8 cellular contexts compared by ENCODE assay signal in the genomic region with DNA sequence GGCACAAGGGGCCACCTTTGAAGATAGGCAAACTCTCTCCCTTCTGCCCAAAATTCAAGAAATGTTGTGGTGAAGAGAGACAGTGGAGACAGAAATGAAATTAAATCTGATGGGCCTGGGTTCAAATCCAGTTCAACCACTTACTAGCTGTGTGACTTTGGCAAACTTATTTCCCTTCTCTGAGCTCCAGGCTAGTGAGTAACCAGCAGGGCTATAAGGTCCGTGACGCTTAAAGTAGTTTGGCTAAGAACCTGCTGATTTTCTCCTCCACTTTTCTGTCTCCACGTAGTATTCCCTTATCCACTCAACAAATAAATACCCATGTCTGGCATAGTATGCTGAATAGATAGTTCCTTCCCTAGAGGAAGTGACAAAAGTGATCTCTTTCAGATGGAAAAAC. TPM values are rescaled to one million over a fixed set of nuclear protein-coding genes. Genes with fewer than 3 reads are reported as not detected.
A peak's percentile ranks its signal among the peaks of the same experiment; 100 is the strongest.
DNase-seq lines count a peak whose midpoint lies in the region; ATAC-seq lines count a peak whose summit lies in the region.

No MANE protein-coding gene starts in this region.

- H3K9me3 Mint-ChIP-seq in activated T-cell treated with anti-CD3 and anti-CD28 coated beads, Interleukin-2, amount 50 U/mL, for 72 hours: no peaks in the 10 kb centered on the region
- H3K9me3 Mint-ChIP-seq in activated naive CD4-positive, alpha-beta T cell treated with anti-CD3 and anti-CD28 coated beads, Interleukin-2, amount 50 U/mL, for 72 hours: no peaks in the 10 kb centered on the region
- H3K9me3 Mint-ChIP-seq in immature natural killer cell: no peaks in the 10 kb centered on the region

- no peak for ATAC-seq in activated T-cell treated with anti-CD3 and anti-CD28 coated beads, Interleukin-2, amount 50 U/mL, for 72 hours (replicated peaks in 1 of 2)
- ATAC-seq in activated naive CD4-positive, alpha-beta T cell treated with anti-CD3 and anti-CD28 coated beads, Interleukin-2, amount 50 U/mL, for 72 hours: no peak
- ATAC-seq in HG02610 (IDR thresholded peaks at IDR 0.05; ENCODE audit: unreplicated experiment) (no peak), Right ventricle myocardium inferior (no peak)

- no peaks in the 10 kb centered on the region for H3K27me3 ChIP-seq in thymus (ENCODE audit: control insufficient read depth, insufficient read depth)

- 93% methylated on average over 3 of the region's 3 CpGs for WGBS in thymus

- DNase-seq in activated T-cell treated with anti-CD3 and anti-CD28 coated beads, Interleukin-2, amount 50 U/mL, for 72 hours: no peak
- no peak for DNase-seq in activated T-cell treated with anti-CD3 and anti-CD28 coated beads for 4 hours
- no peak for DNase-seq in activated naive CD4-positive, alpha-beta T cell treated with anti-CD3 and anti-CD28 coated beads, Interleukin-2, amount 50 U/mL, for 72 hours (ENCODE audit: low spot score in 2 of 2)
- no peak for DNase-seq in immature natural killer cell
- no peak for DNase-seq in Right ventricle myocardium inferior (ENCODE audit: missing footprints)
- DNase-seq in NCI-H1436 treated with DMSO at 0.1 percent for 48 hours (lab: John Stamatoyannopoulos, UW): no peak

- peaks cover 11% of the 10 kb centered on the region for H3K36me3 ChIP-seq in thymus (ENCODE audit: control insufficient read depth, insufficient read depth)

- H3K4me1 Mint-ChIP-seq in activated T-cell treated with anti-CD3 and anti-CD28 coated beads, Interleukin-2, amount 50 U/mL, for 72 hours (ENCODE audit: low read depth): peaks cover 75% of the 10 kb centered on the region
- H3K4me1 Mint-ChIP-seq in immature natural killer cell: peaks cover 73 to 77% of the 10 kb centered on the region in 2 donors

- peaks cover 5 to 10% of the 10 kb centered on the region in 2 donors for H3K36me3 Mint-ChIP-seq in activated T-cell treated with anti-CD3 and anti-CD28 coated beads, Interleukin-2, amount 50 U/mL, for 72 hours (ENCODE audit: insufficient read depth in 2 of 2)
- peaks cover 20 to 40% of the 10 kb centered on the region in 2 donors for H3K36me3 Mint-ChIP-seq in activated naive CD4-positive, alpha-beta T cell treated with anti-CD3 and anti-CD28 coated beads, Interleukin-2, amount 50 U/mL, for 72 hours
- peaks cover 3 to 7% (median 4%) of the 10 kb centered on the region in 3 donors for H3K36me3 Mint-ChIP-seq in immature natural killer cell

- peaks cover 34% of the 10 kb centered on the region for H3K4me1 ChIP-seq in thymus (ENCODE audit: control insufficient read depth, insufficient read depth, low read length)

- no peaks in the 10 kb centered on the region for H3K27me3 Mint-ChIP-seq in activated T-cell treated with anti-CD3 and anti-CD28 coated beads, Interleukin-2, amount 50 U/mL, for 72 hours (ENCODE audit: low read depth)
- H3K27me3 Mint-ChIP-seq in immature natural killer cell (ENCODE audit: low read depth in 3 of 3): peaks cover 2 to 23% (median 17%) of the 10 kb centered on the region in 3 donors

- H3K27ac ChIP-seq in thymus (ENCODE audit: low read depth): no peak overlapping the region

- intact Hi-C loops in Right ventricle myocardium inferior (cut with DNase I): loop anchor here (5.0 kb wide), 1 partner anchor 34 kb away; no protein-coding TSS in a partner anchor

- H3K9me3 ChIP-seq in thymus (ENCODE audit: control insufficient read depth): no peaks in the 10 kb centered on the region

- peak overlapping the region; percentile 73 for H3K4me3 ChIP-seq in thymus (ENCODE audit: low read length)

- H3K27ac Mint-ChIP-seq in activated T-cell treated with anti-CD3 and anti-CD28 coated beads, Interleukin-2, amount 50 U/mL, for 72 hours: peak overlapping the region; percentile 98
- H3K27ac Mint-ChIP-seq in activated naive CD4-positive, alpha-beta T cell treated with anti-CD3 and anti-CD28 coated beads, Interleukin-2, amount 50 U/mL, for 72 hours: peak overlapping the region; percentile 92 to 98
- peak overlapping the region; percentile 85 to 94 (median 88) for H3K27ac Mint-ChIP-seq in immature natural killer cell

- H3K4me3 Mint-ChIP-seq in activated T-cell treated with anti-CD3 and anti-CD28 coated beads, Interleukin-2, amount 50 U/mL, for 72 hours: peak overlapping the region; percentile 86 to 98
- H3K4me3 Mint-ChIP-seq in immature natural killer cell: peak overlapping the region; percentile 90 to 97 (median 91)

RNA-seq across cellular contexts. Expression of a gene that starts 1.9 kb away (rescaled TPM):
- 10 to 100 TPM; 41.7 to 51.9 TPM for total RNA-seq in activated T-cell treated with anti-CD3 and anti-CD28 coated beads, Interleukin-2, amount 50 U/mL, for 72 hours
- total RNA-seq in activated naive CD4-positive, alpha-beta T cell treated with anti-CD3 and anti-CD28 coated beads, Interleukin-2, amount 50 U/mL, for 72 hours: 100 to 1,000 TPM in 1 of 2 donors, 10 to 100 TPM in 1; 39.9 to 121 TPM
- polyA plus RNA-seq in immature natural killer cell (10 to 100 TPM; 39.1 to 55.0 (median 42.4) TPM), thymus (15.9 TPM)
- 46.4 TPM for total RNA-seq in Right ventricle myocardium inferior
